ENCODE assay signal across 8 cellular contexts in genomic region chr14:106831322-106831720, GRCh38.
A peak's percentile ranks its signal among the peaks of the same experiment; 100 is the strongest.
DNase-seq lines count a peak whose midpoint lies in the region; ATAC-seq and TF ChIP-seq lines count a peak whose summit lies in the region.

No MANE protein-coding gene starts in this region.

- TF ChIP-seq CTCF in esophagus muscularis mucosa (IDR thresholded peaks at IDR 0.05) (no peak), gastrocnemius medialis (IDR thresholded peaks at IDR 0.05 in 4 of 5, conservative IDR thresholded peaks at IDR 0.05 in 1 of 5) (no peak)

- TF ChIP-seq POLR2A in esophagus muscularis mucosa (IDR thresholded peaks at IDR 0.05; ENCODE audit: low read depth) (no peak), gastrocnemius medialis (IDR thresholded peaks at IDR 0.05) (no peak)

- H3K27me3 ChIP-seq in esophagus muscularis mucosa, result no peaks in the 10 kb centered on the region
- no peaks in the 10 kb centered on the region for H3K27me3 ChIP-seq in gastrocnemius medialis

- TF ChIP-seq EP300 in esophagus muscularis mucosa (IDR thresholded peaks at IDR 0.05), result no peak

- intact Hi-C loops in esophagus muscularis mucosa (cut with DNase I) (no loop called here), gastrocnemius medialis (cut with DNase I; ENCODE audit: low total_unique reads) (no loop called here)

- ATAC-seq in HG03103 (IDR thresholded peaks at IDR 0.05; ENCODE audit: low read depth, unreplicated experiment) (peak; percentile 51), gastrocnemius medialis (no peak)

- in situ Hi-C loops in gastrocnemius medialis (cut with MboI; ENCODE audit: low sequenced_read_pairs in 4 of 4), result no loop called here

- no peak overlapping the region for H3K4me3 ChIP-seq in esophagus muscularis mucosa
- H3K4me3 ChIP-seq in gastrocnemius medialis, result no peak overlapping the region

- H3K4me1 ChIP-seq in esophagus muscularis mucosa (no peaks in the 10 kb centered on the region), gastrocnemius medialis (no peaks in the 10 kb centered on the region)

- WGBS in esophagus muscularis mucosa, result 78% methylated on average over 7 of the region's 11 CpGs

- H3K27ac ChIP-seq in esophagus muscularis mucosa (replicated peaks in 1 of 4) (no peak overlapping the region), gastrocnemius medialis (no peak overlapping the region)

- H3K9me3 ChIP-seq in esophagus muscularis mucosa, result no peaks in the 10 kb centered on the region
- H3K9me3 ChIP-seq in gastrocnemius medialis, result no peaks in the 10 kb centered on the region

- DNase-seq in DMS 273 (lab: John Stamatoyannopoulos, UW; ENCODE audit: unreplicated experiment) (peak; percentile 65), DMS 273 treated with DMSO at 0.1 percent for 48 hours (lab: John Stamatoyannopoulos, UW) (no peak), UCSD-AML1 (lab: John Stamatoyannopoulos, UW; ENCODE audit: unreplicated experiment) (peak; percentile 55), esophagus muscularis mucosa (ENCODE audit: extremely low spot score) (peak; percentile 10), NCI-H1048 (lab: John Stamatoyannopoulos, UW) (no peak), gastrocnemius medialis (no peak)
- peak; percentile 19 for DNase-seq in stimulated activated naive CD4-positive, alpha-beta T cell treated with Interleukin-2 at 50 U/mL for 16 hours (lab: John Stamatoyannopoulos, UW)

- H3K36me3 ChIP-seq in esophagus muscularis mucosa (no peaks in the 10 kb centered on the region), gastrocnemius medialis (no peaks in the 10 kb centered on the region)

Comparison
In these comparisons a context has a peak if more than half of its experiments do, and no peak if none do; other contexts are left out.
1. DNase-seq: peak in DMS 273 (single experiment), UCSD-AML1 (single experiment), esophagus muscularis mucosa (single experiment) and stimulated activated naive CD4-positive, alpha-beta T cell treated with Interleukin-2 at 50 U/mL for 16 hours (single experiment); none in DMS 273 treated with DMSO at 0.1 percent for 48 hours (single experiment), NCI-H1048 (single experiment) and gastrocnemius medialis (0 of 2).